1 cellular context compared by ENCODE assay signal in the genomic region with DNA sequence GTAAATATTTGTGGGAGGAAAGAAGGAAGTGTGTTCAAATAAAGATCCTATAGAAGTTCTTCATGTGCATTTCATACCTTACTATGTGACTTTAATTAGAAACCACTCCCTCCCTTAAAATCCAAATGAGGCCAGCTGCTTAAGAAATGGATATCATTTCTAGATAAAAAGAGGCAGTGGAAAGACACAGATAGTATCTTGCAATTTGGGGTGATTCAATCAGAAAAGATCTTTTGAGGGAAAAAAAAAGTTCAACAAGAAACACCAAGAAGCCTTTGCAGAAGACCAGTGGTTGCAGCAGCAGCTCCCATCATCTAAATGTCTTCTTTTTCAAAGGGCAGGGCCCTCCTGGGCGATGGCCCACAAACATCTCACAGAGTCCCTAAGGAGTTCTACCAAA.
TF ChIP-seq lines count a peak whose summit lies in the region.

No MANE protein-coding gene starts in this region.

TF ChIP-seq in GM12878, 131 proteins besides CTCF, POLR2A, EP300 and RAD21 (continued from another document):
- TF ChIP-seq, protein P1, sequence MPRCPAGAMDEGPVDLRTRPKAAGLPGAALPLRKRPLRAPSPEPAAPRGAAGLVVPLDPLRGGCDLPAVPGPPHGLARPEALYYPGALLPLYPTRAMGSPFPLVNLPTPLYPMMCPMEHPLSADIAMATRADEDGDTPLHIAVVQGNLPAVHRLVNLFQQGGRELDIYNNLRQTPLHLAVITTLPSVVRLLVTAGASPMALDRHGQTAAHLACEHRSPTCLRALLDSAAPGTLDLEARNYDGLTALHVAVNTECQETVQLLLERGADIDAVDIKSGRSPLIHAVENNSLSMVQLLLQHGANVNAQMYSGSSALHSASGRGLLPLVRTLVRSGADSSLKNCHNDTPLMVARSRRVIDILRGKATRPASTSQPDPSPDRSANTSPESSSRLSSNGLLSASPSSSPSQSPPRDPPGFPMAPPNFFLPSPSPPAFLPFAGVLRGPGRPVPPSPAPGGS (IDR thresholded peaks at IDR 0.05; ENCODE audit: borderline replicate concordance, insufficient read depth, low read depth, low read length, poor library complexity, severe bottlenecking) = no peak
- TF ChIP-seq, protein P2, sequence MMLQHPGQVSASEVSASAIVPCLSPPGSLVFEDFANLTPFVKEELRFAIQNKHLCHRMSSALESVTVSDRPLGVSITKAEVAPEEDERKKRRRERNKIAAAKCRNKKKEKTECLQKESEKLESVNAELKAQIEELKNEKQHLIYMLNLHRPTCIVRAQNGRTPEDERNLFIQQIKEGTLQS (IDR thresholded peaks at IDR 0.05; ENCODE audit: borderline replicate concordance, extremely low read depth, low read depth, low read length) = no peak
- TF ChIP-seq FOXK2 (IDR thresholded peaks at IDR 0.05) = no peak
- no peak for TF ChIP-seq BCL11A (IDR thresholded peaks at IDR 0.05; ENCODE audit: low read depth, low read length)
- TF ChIP-seq SREBF1 (IDR thresholded peaks at IDR 0.05; ENCODE audit: low read length) = no peak
- TF ChIP-seq, protein P3, sequence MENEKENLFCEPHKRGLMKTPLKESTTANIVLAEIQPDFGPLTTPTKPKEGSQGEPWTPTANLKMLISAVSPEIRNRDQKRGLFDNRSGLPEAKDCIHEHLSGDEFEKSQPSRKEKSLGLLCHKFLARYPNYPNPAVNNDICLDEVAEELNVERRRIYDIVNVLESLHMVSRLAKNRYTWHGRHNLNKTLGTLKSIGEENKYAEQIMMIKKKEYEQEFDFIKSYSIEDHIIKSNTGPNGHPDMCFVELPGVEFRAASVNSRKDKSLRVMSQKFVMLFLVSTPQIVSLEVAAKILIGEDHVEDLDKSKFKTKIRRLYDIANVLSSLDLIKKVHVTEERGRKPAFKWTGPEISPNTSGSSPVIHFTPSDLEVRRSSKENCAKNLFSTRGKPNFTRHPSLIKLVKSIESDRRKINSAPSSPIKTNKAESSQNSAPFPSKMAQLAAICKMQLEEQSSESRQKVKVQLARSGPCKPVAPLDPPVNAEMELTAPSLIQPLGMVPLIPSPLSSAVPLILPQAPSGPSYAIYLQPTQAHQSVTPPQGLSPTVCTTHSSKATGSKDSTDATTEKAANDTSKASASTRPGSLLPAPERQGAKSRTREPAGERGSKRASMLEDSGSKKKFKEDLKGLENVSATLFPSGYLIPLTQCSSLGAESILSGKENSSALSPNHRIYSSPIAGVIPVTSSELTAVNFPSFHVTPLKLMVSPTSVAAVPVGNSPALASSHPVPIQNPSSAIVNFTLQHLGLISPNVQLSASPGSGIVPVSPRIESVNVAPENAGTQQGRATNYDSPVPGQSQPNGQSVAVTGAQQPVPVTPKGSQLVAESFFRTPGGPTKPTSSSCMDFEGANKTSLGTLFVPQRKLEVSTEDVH (IDR thresholded peaks at IDR 0.05; ENCODE audit: low read depth, partially characterized antibody) = no peak
- TF ChIP-seq, protein P4, sequence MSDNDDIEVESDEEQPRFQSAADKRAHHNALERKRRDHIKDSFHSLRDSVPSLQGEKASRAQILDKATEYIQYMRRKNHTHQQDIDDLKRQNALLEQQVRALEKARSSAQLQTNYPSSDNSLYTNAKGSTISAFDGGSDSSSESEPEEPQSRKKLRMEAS (IDR thresholded peaks at IDR 0.05; ENCODE audit: low read depth, low read length) = no peak
- no peak for TF ChIP-seq MYB (IDR thresholded peaks at IDR 0.05; ENCODE audit: borderline replicate concordance, low read depth, low read length)
